ENCODE assay signal across 1 cellular context in the genomic region with DNA sequence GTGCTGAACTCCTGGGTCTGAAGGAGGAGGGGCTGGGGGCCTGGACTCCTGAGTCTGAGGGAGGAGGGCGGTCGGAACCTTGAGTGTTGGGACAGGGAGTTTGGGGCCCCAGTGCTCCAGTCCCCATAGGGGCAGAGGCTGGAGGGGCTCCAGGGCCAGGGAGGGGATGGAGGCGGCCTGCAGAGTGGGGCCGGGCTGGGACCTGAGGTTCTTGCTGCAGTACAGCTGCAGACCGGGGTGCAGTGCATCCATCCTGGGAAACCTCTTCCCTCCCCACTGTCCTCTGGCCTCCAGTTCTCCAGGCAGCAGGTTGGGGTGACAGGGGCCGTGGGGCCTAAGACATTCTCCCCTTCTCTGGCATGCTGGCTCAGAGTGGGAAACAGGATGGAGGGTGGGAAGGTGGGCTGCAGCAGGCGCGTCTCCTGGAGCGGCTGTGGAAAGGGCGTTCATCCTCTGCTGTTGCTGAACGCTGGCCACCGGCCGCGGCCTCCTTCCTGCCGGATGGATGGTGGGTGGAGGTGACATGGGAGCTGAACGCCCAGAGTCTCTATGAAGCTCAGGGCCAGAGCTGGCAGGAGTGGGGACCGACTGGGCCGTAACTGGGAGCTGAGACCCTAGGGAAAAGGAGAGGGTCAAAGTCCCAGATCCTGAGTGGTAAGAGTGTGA.
TF ChIP-seq lines count a peak whose summit lies in the region.

No MANE protein-coding gene starts in this region.

TF ChIP-seq in HCT116, 20 proteins besides CTCF, POLR2A, EP300 and RAD21 (continued from another document):
- TF ChIP-seq SP1 (IDR thresholded peaks at IDR 0.05; ENCODE audit: low read depth) (no peak), SRF (IDR thresholded peaks at IDR 0.05; ENCODE audit: low read depth) (no peak), FOSL1 (IDR thresholded peaks at IDR 0.05; ENCODE audit: low read depth) (no peak), CBX3 (IDR thresholded peaks at IDR 0.05; ENCODE audit: low read depth) (no peak), YY1 (IDR thresholded peaks at IDR 0.05; ENCODE audit: extremely low read depth, insufficient replicate concordance, low read depth, low read length) (no peak), EZH2 (IDR thresholded peaks at IDR 0.05) (no peak), ZFX (IDR thresholded peaks at IDR 0.05) (no peak), JUND (IDR thresholded peaks at IDR 0.05) (no peak), EGR1 (IDR thresholded peaks at IDR 0.05; ENCODE audit: low read depth) (no peak), TCF7L2 (IDR thresholded peaks at IDR 0.05; ENCODE audit: borderline replicate concordance, extremely low read depth, insufficient read depth, insufficient read length) (no peak)
- TF ChIP-seq, protein P1, sequence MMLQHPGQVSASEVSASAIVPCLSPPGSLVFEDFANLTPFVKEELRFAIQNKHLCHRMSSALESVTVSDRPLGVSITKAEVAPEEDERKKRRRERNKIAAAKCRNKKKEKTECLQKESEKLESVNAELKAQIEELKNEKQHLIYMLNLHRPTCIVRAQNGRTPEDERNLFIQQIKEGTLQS (IDR thresholded peaks at IDR 0.05): no peak
